In the genomic region with DNA sequence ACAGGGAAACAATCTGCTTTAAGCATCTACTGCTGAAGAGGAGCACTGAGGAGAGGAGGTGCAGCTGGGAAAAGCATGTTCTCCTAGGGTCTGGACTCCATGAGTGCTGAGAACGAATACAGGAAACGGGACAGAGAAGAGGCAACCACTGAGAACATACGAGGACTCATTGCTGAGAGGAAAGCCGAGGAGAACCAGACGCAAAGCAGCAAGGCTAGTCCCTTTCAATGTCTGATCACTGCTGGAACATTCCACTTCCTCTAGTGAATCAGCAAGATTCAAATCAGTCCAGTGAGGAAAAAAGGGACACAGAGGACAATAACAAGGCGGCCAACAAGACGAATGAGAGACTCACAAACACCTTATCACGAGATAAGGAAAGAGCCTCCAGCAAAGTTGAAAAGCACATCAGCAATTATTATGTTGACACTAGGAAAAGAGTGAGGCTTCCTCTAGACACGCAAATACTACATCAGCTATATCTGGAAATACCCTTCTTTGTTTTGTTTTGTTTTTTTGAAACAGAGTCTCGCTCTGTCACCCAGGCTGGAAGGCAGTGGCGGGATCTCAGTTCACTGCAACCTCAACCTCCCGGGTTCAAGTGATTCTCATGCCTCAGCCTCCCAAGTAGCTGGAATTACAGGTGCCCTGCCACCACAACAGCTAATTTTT, we compare ENCODE assay signal across 9 cellular contexts. TPM values are rescaled to one million over a fixed set of nuclear protein-coding genes. Genes with fewer than 3 reads are reported as not detected.
DNase-seq lines count a peak whose midpoint lies in the region; ATAC-seq, FAIRE-seq and TF ChIP-seq lines count a peak whose summit lies in the region.
"Had no signal": no experiment of that assay in that cellular context is flagged by ENCODE, and none has a peak within 500 bp of the region (broad histone marks: within the 10 kb centered on the region; RNA-seq: fewer than 3 reads in every experiment).

No MANE protein-coding gene starts in this region.

- H3K9me3 Mint-ChIP-seq in activated T-helper 1 cell treated with anti-CD3 and anti-CD28 coated beads, Interleukin-12 subunit alpha, Interleukin-12 subunit beta, Interleukin-2, Interleukin-4 antibody, amounts not matched to agents 30 ng/mL and 10 ng/mL and 1 ng/mL, durations not matched to agents 14 hours and 24 hours and 36 hours, result no peaks in the 10 kb centered on the region

- H3K9me3 ChIP-seq in heart right ventricle, result no peaks in the 10 kb centered on the region
- no peaks in the 10 kb centered on the region for H3K9me3 ChIP-seq in small intestine (ENCODE audit: control insufficient read depth, low read depth)

- in situ Hi-C loops in GM13976 (cut with MboI; ENCODE audit: low sequenced_read_pairs, unreplicated experiment), result no loop called here

- H3K27ac Mint-ChIP-seq in activated T-helper 1 cell treated with anti-CD3 and anti-CD28 coated beads, Interleukin-12 subunit alpha, Interleukin-12 subunit beta, Interleukin-2, Interleukin-4 antibody, amounts not matched to agents 30 ng/mL and 10 ng/mL and 1 ng/mL, durations not matched to agents 14 hours and 24 hours and 36 hours, result peak overlapping the region; percentile 90

- H3K27ac ChIP-seq in heart right ventricle (peak overlapping the region in 9 of 10 donors; percentile 6 to 80 (median 63)), small intestine (ENCODE audit: low read depth in 1 of 2, low read length in 1 of 2) (peak overlapping the region; percentile 47 to 79)

- H3K36me3 Mint-ChIP-seq in activated T-helper 1 cell treated with anti-CD3 and anti-CD28 coated beads, Interleukin-12 subunit alpha, Interleukin-12 subunit beta, Interleukin-2, Interleukin-4 antibody, amounts not matched to agents 30 ng/mL and 10 ng/mL and 1 ng/mL, durations not matched to agents 14 hours and 24 hours and 36 hours (ENCODE audit: low read depth), result peaks cover 46% of the 10 kb centered on the region

- H3K4me3 Mint-ChIP-seq in activated T-helper 1 cell treated with anti-CD3 and anti-CD28 coated beads, Interleukin-12 subunit alpha, Interleukin-12 subunit beta, Interleukin-2, Interleukin-4 antibody, amounts not matched to agents 30 ng/mL and 10 ng/mL and 1 ng/mL, durations not matched to agents 14 hours and 24 hours and 36 hours, result no peak overlapping the region

- H3K4me3 ChIP-seq in heart right ventricle (no peak overlapping the region), small intestine (ENCODE audit: low read depth in 1 of 2, low read length in 2 of 2) (no peak overlapping the region)

- no peak for FAIRE-seq in small intestine (lab: Jason Lieb, UNC)
- FAIRE-seq: islet of Langerhans had no signal

- H3K27me3 ChIP-seq in heart right ventricle (no peaks in the 10 kb centered on the region), small intestine (ENCODE audit: control insufficient read depth in 2 of 2, insufficient read depth in 2 of 2, low read length in 2 of 2) (no peaks in the 10 kb centered on the region)

- H3K4me1 ChIP-seq in heart right ventricle (peaks cover 0 to 39% (median 11%) of the 10 kb centered on the region in 9 donors), small intestine (ENCODE audit: control insufficient read depth in 2 of 2, insufficient read depth in 1 of 2, low read depth in 1 of 2, low read length in 1 of 2) (no peaks in the 10 kb centered on the region)

- H3K27me3 Mint-ChIP-seq in activated T-helper 1 cell treated with anti-CD3 and anti-CD28 coated beads, Interleukin-12 subunit alpha, Interleukin-12 subunit beta, Interleukin-2, Interleukin-4 antibody, amounts not matched to agents 30 ng/mL and 10 ng/mL and 1 ng/mL, durations not matched to agents 14 hours and 24 hours and 36 hours (ENCODE audit: insufficient read depth), result no peaks in the 10 kb centered on the region

- ATAC-seq in heart right ventricle, result peak in 7 of 8 donors; percentile 34 to 76 (median 72)
- ATAC-seq in GM21717 (IDR thresholded peaks at IDR 0.05; ENCODE audit: unreplicated experiment), result no peak
- ATAC-seq in GM18858 (IDR thresholded peaks at IDR 0.05; ENCODE audit: unreplicated experiment), result no peak

- no peak for TF ChIP-seq CTCF in GM13976 (IDR thresholded peaks at IDR 0.05; ENCODE audit: borderline replicate concordance, control extremely low read depth, extremely low read depth, insufficient read depth, missing control alignments)
- no peak for TF ChIP-seq CTCF in heart right ventricle (IDR thresholded peaks at IDR 0.05)

- intact Hi-C loops in activated T-helper 1 cell treated with anti-CD3 and anti-CD28 coated beads, Interleukin-12 subunit alpha, Interleukin-12 subunit beta, Interleukin-2, Interleukin-4 antibody, amounts not matched to agents 30 ng/mL and 10 ng/mL and 1 ng/mL, durations not matched to agents 14 hours and 24 hours and 36 hours (cut with micrococcal nuclease), result no loop called here
- intact Hi-C loops in heart right ventricle (cut with DNase I), result no loop called here

- peak; percentile 44 for DNase-seq in GM13976 (ENCODE audit: low spot score)
- no peak for DNase-seq in activated T-helper 1 cell treated with anti-CD3 and anti-CD28 coated beads, Interleukin-12 subunit alpha, Interleukin-12 subunit beta, Interleukin-2, Interleukin-4 antibody, amounts not matched to agents 30 ng/mL and 10 ng/mL and 1 ng/mL, durations not matched to agents 14 hours and 24 hours and 36 hours (ENCODE audit: low spot score)
- peak in 1 of 2 donors; percentile 11 for DNase-seq in heart right ventricle
- peak; percentile 49 for DNase-seq in small intestine
- no peak for DNase-seq in NCI-H1092 treated with DMSO at 0.1 percent for 48 hours (lab: John Stamatoyannopoulos, UW)
- no peak for DNase-seq in stimulated activated CD4-positive, alpha-beta T cell treated with anti-CD3 and anti-CD28 coated beads, Interleukin-12 subunit alpha, Interleukin-12 subunit beta, amount 100 ng/mL, for 4 hours

- H3K36me3 ChIP-seq in heart right ventricle, result peaks cover 0 to 100% (median 33%) of the 10 kb centered on the region in 9 donors
- H3K36me3 ChIP-seq in small intestine (ENCODE audit: control insufficient read depth in 2 of 2, insufficient read depth in 2 of 2, low read length in 2 of 2), result peaks cover 17 to 25% of the 10 kb centered on the region in 2 donors

- H3K4me1 Mint-ChIP-seq in activated T-helper 1 cell treated with anti-CD3 and anti-CD28 coated beads, Interleukin-12 subunit alpha, Interleukin-12 subunit beta, Interleukin-2, Interleukin-4 antibody, amounts not matched to agents 30 ng/mL and 10 ng/mL and 1 ng/mL, durations not matched to agents 14 hours and 24 hours and 36 hours (ENCODE audit: low read depth), result peaks cover 25% of the 10 kb centered on the region

- WGBS in heart right ventricle, 2 donors, result 37 to 45% methylated on average over 12 of the region's 12 CpGs
- 49 to 57% (median 57%) methylated on average over 12 of the region's 12 CpGs for WGBS in small intestine, 3 donors

RNA-seq across cellular contexts. Expression of a gene that starts 41.6 kb away (rescaled TPM):
- total RNA-seq in activated T-helper 1 cell treated with anti-CD3 and anti-CD28 coated beads, Interleukin-12 subunit alpha, Interleukin-12 subunit beta, Interleukin-2, Interleukin-4 antibody, amounts not matched to agents 30 ng/mL and 10 ng/mL and 1 ng/mL, durations not matched to agents 14 hours and 24 hours and 36 hours, result 43.8 and 45.2 TPM in 2 replicates
- 10 to 100 TPM; 29.6 to 39.3 (median 34.3) TPM for total RNA-seq in heart right ventricle
- polyA plus RNA-seq in heart right ventricle (10 to 100 TPM in 1 of 2 donors, 1 to 10 TPM in 1; 7.1 to 16.8 TPM), small intestine (10 to 100 TPM; 22.4 to 37.3 (median 31.0) TPM)

RNA-seq across cellular contexts. Expression of a gene that starts 41.7 kb away (rescaled TPM):
- 6.9 and 9.4 TPM in 2 replicates for total RNA-seq in activated T-helper 1 cell treated with anti-CD3 and anti-CD28 coated beads, Interleukin-12 subunit alpha, Interleukin-12 subunit beta, Interleukin-2, Interleukin-4 antibody, amounts not matched to agents 30 ng/mL and 10 ng/mL and 1 ng/mL, durations not matched to agents 14 hours and 24 hours and 36 hours
- 10 to 100 TPM in 5 of 10 donors, 1 to 10 TPM in 5; 7.2 to 13.4 (median 9.8) TPM for total RNA-seq in heart right ventricle
- polyA plus RNA-seq in heart right ventricle (10 to 100 TPM in 1 of 2 donors, 1 to 10 TPM in 1; 6.9 to 11.6 TPM), small intestine (10 to 100 TPM; 18.1 to 34.0 (median 33.0) TPM)

Comparison
In these comparisons a context has a peak if more than half of its experiments do, and no peak if none do; other contexts are left out.
1. DNase-seq: peak in GM13976 (single experiment) and small intestine (single experiment); none in activated T-helper 1 cell treated with anti-CD3 and anti-CD28 coated beads, Interleukin-12 subunit alpha, Interleukin-12 subunit beta, Interleukin-2, Interleukin-4 antibody, amounts not matched to agents 30 ng/mL and 10 ng/mL and 1 ng/mL, durations not matched to agents 14 hours and 24 hours and 36 hours (single experiment), NCI-H1092 treated with DMSO at 0.1 percent for 48 hours (single experiment) and stimulated activated CD4-positive, alpha-beta T cell treated with anti-CD3 and anti-CD28 coated beads, Interleukin-12 subunit alpha, Interleukin-12 subunit beta, amount 100 ng/mL, for 4 hours (single experiment).
2. ATAC-seq: peak in heart right ventricle (7 of 8); none in GM21717 (single experiment) and GM18858 (single experiment).